ENCODE assay signal across 20 cellular contexts in genomic region chr3:66620185-66620803, GRCh38.
"Had no signal": no experiment of that assay in that cellular context is flagged by ENCODE, and none has a peak within 500 bp of the region (broad histone marks: within the 10 kb centered on the region; RNA-seq: fewer than 3 reads in every experiment).

No MANE protein-coding gene starts in this region.

- ATAC-seq: activated CD8-positive, alpha-beta memory T cell treated with anti-CD3 and anti-CD28 coated beads, Interleukin-2, amount 10 ng/mL, durations not matched to agents 7 days and 5 days; body of pancreas; left ventricle myocardium superior; mucosa of descending colon; stimulated activated naive B cell treated with anti-CD40 and anti-IgM and Interleukin-4, amounts not matched to agents 10 μg/mL and 1 μg/mL and 100 μg/mL, for 72 hours; upper lobe of right lung had no signal

- DNase-seq: activated B cell treated with CpG ODN at 0.5 μM for 24 hours; activated CD4-positive, alpha-beta memory T cell treated with anti-CD3 and anti-CD28 coated beads, Interleukin-2, amount 10 ng/mL, durations not matched to agents 7 days and 5 days; activated CD4-positive, alpha-beta T cell treated with anti-CD3 and anti-CD28 coated beads for 4 hours; activated CD8-positive, alpha-beta memory T cell treated with anti-CD3 and anti-CD28 coated beads, Interleukin-2, amount 10 ng/mL, durations not matched to agents 7 days and 5 days; activated naive CD4-positive, alpha-beta T cell; activated naive CD8-positive, alpha-beta T cell treated with anti-CD3 and anti-CD28 coated beads for 36 hours; amniotic stem cell; body of pancreas; kidney glomerular epithelial cell; left ventricle myocardium superior; mucosa of descending colon; naive B cell; retina; SK-N-SH; spleen; stimulated activated naive B cell treated with anti-CD40 and anti-IgM and Interleukin-4, amounts not matched to agents 10 μg/mL and 1 μg/mL and 100 μg/mL, for 72 hours; upper lobe of right lung had no signal

- H3K4me3 ChIP-seq: body of pancreas, mucosa of descending colon, spleen, thoracic aorta, upper lobe of right lung had no signal

- H3K27ac Mint-ChIP-seq: activated B cell treated with CpG ODN at 0.5 μM for 24 hours; activated CD4-positive, alpha-beta memory T cell treated with anti-CD3 and anti-CD28 coated beads, Interleukin-2, amount 10 ng/mL, durations not matched to agents 7 days and 5 days; activated CD8-positive, alpha-beta memory T cell treated with anti-CD3 and anti-CD28 coated beads, Interleukin-2, amount 10 ng/mL, durations not matched to agents 7 days and 5 days; activated naive CD8-positive, alpha-beta T cell treated with anti-CD3 and anti-CD28 coated beads for 36 hours; memory B cell; stimulated activated naive B cell treated with anti-CD40 and anti-IgM and Interleukin-4, amounts not matched to agents 10 μg/mL and 1 μg/mL and 100 μg/mL, for 72 hours; T-helper 2 cell treated with Interferon-gamma antibody and Interleukin-4, amounts not matched to agents 5 μg/mL and 100 μg/mL, for 36 hours had no signal

- H3K36me3 ChIP-seq: spleen, thoracic aorta, upper lobe of right lung had no signal

- H3K9me3 Mint-ChIP-seq: activated B cell treated with CpG ODN at 0.5 μM for 24 hours; activated CD4-positive, alpha-beta memory T cell treated with anti-CD3 and anti-CD28 coated beads, Interleukin-2, amount 10 ng/mL, durations not matched to agents 7 days and 5 days; activated naive CD8-positive, alpha-beta T cell treated with anti-CD3 and anti-CD28 coated beads for 36 hours; memory B cell; stimulated activated naive B cell treated with anti-CD40 and anti-IgM and Interleukin-4, amounts not matched to agents 10 μg/mL and 1 μg/mL and 100 μg/mL, for 72 hours; T-helper 2 cell treated with Interferon-gamma antibody and Interleukin-4, amounts not matched to agents 5 μg/mL and 100 μg/mL, for 36 hours had no signal

- H3K27me3 Mint-ChIP-seq: activated B cell treated with CpG ODN at 0.5 μM for 24 hours; activated CD4-positive, alpha-beta memory T cell treated with anti-CD3 and anti-CD28 coated beads, Interleukin-2, amount 10 ng/mL, durations not matched to agents 7 days and 5 days; activated CD8-positive, alpha-beta memory T cell treated with anti-CD3 and anti-CD28 coated beads, Interleukin-2, amount 10 ng/mL, durations not matched to agents 7 days and 5 days; activated naive CD8-positive, alpha-beta T cell treated with anti-CD3 and anti-CD28 coated beads for 36 hours; memory B cell had no signal

- H3K4me3 Mint-ChIP-seq: activated B cell treated with CpG ODN at 0.5 μM for 24 hours; activated CD4-positive, alpha-beta memory T cell treated with anti-CD3 and anti-CD28 coated beads, Interleukin-2, amount 10 ng/mL, durations not matched to agents 7 days and 5 days; activated CD8-positive, alpha-beta memory T cell treated with anti-CD3 and anti-CD28 coated beads, Interleukin-2, amount 10 ng/mL, durations not matched to agents 7 days and 5 days; activated naive CD8-positive, alpha-beta T cell treated with anti-CD3 and anti-CD28 coated beads for 36 hours; memory B cell; naive B cell; stimulated activated naive B cell treated with anti-CD40 and anti-IgM and Interleukin-4, amounts not matched to agents 10 μg/mL and 1 μg/mL and 100 μg/mL, for 72 hours; T-helper 2 cell treated with Interferon-gamma antibody and Interleukin-4, amounts not matched to agents 5 μg/mL and 100 μg/mL, for 36 hours had no signal

- H3K9me3 ChIP-seq: body of pancreas, mucosa of descending colon, SK-N-SH, spleen, thoracic aorta, upper lobe of right lung had no signal

- H3K9ac ChIP-seq: SK-N-SH had no signal

- H3K4me1 Mint-ChIP-seq: activated B cell treated with CpG ODN at 0.5 μM for 24 hours; activated CD8-positive, alpha-beta memory T cell treated with anti-CD3 and anti-CD28 coated beads, Interleukin-2, amount 10 ng/mL, durations not matched to agents 7 days and 5 days; memory B cell; naive B cell; stimulated activated naive B cell treated with anti-CD40 and anti-IgM and Interleukin-4, amounts not matched to agents 10 μg/mL and 1 μg/mL and 100 μg/mL, for 72 hours had no signal

- H3K27ac ChIP-seq: body of pancreas, spleen, upper lobe of right lung had no signal

- H3K4me2 ChIP-seq: SK-N-SH had no signal

- H3K27me3 ChIP-seq: body of pancreas, spleen, upper lobe of right lung had no signal

- H3K4me1 ChIP-seq: body of pancreas, spleen, upper lobe of right lung had no signal

- H3K36me3 Mint-ChIP-seq: activated CD8-positive, alpha-beta memory T cell treated with anti-CD3 and anti-CD28 coated beads, Interleukin-2, amount 10 ng/mL, durations not matched to agents 7 days and 5 days; activated naive CD8-positive, alpha-beta T cell treated with anti-CD3 and anti-CD28 coated beads for 36 hours; memory B cell; naive B cell; stimulated activated naive B cell treated with anti-CD40 and anti-IgM and Interleukin-4, amounts not matched to agents 10 μg/mL and 1 μg/mL and 100 μg/mL, for 72 hours had no signal
